ENCODE assay signal across 2 cellular contexts in genomic region chr17:48642843-48643696, GRCh38.
TF ChIP-seq lines count a peak whose summit lies in the region.

No MANE protein-coding gene starts in this region.

TF ChIP-seq in SK-N-SH, 30 proteins besides CTCF, POLR2A, EP300 and RAD21 (continued from another document):
- TF ChIP-seq IRF3 (IDR thresholded peaks at IDR 0.05; ENCODE audit: low read depth, low read length), result no peak

TF ChIP-seq in SK-N-SH treated with all-trans-retinoic acid at 6 μM for 48 hours, 23 proteins besides CTCF, POLR2A, EP300 and RAD21 (continued from another document):
- TF ChIP-seq PATZ1 (CRISPR knock-in tag; IDR thresholded peaks at IDR 0.05; ENCODE audit: borderline replicate concordance), result no peak
- TF ChIP-seq CREB5 (CRISPR knock-in tag; IDR thresholded peaks at IDR 0.05; ENCODE audit: low read depth), result no peak
- TF ChIP-seq ZFP30 (CRISPR knock-in tag; IDR thresholded peaks at IDR 0.05), result no peak
- no peak for TF ChIP-seq TCF4 (CRISPR knock-in tag; IDR thresholded peaks at IDR 0.05; ENCODE audit: borderline replicate concordance)
- TF ChIP-seq ZNF565 (CRISPR knock-in tag; conservative IDR thresholded peaks at IDR 0.05; ENCODE audit: low read depth), result no peak
- no peak for TF ChIP-seq ZC3H10 (CRISPR knock-in tag; IDR thresholded peaks at IDR 0.05)
- no peak for TF ChIP-seq TSHZ2 (CRISPR knock-in tag; IDR thresholded peaks at IDR 0.05)
- no peak for TF ChIP-seq ARNTL (CRISPR knock-in tag; IDR thresholded peaks at IDR 0.05; ENCODE audit: borderline replicate concordance, low read depth)
- TF ChIP-seq OSR1 (CRISPR knock-in tag; IDR thresholded peaks at IDR 0.05), result no peak
- no peak for TF ChIP-seq BACH2 (CRISPR knock-in tag; IDR thresholded peaks at IDR 0.05; ENCODE audit: borderline replicate concordance)
- no peak for TF ChIP-seq PPARA (CRISPR knock-in tag; IDR thresholded peaks at IDR 0.05; ENCODE audit: borderline replicate concordance)
- TF ChIP-seq TOX (CRISPR knock-in tag; IDR thresholded peaks at IDR 0.05; ENCODE audit: borderline replicate concordance), result no peak
- no peak for TF ChIP-seq CSDC2 (CRISPR knock-in tag; IDR thresholded peaks at IDR 0.05)
- no peak for TF ChIP-seq ZNF8 (CRISPR knock-in tag; IDR thresholded peaks at IDR 0.05)
